Comparison of ENCODE assay signal across 1 cellular context in the genomic region with DNA sequence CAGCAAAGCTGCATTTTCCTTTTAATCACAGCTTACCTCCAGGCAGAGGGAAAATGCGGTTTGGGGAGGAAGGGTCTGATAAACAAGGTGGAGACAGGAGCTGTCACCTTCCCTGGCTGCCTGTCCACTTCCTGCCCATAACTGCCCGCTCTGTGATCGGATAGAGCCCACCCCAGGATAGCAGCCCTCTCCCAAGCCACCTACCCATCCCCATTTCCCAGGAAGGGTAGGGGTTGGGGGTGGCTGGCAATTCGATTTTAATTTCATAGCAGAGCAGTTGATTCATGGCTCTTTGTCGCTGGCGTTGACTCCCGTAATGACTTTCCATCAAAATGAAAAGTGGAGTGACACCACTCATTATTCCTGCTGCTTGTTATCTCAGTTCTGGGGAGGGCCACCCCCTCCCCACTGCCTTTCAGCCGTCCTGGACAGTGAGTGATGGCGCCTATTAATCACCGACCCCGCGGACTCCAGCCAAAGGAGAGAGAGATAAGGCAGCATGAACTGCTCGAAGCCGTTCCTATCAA.
TF ChIP-seq lines count a peak whose summit lies in the region.

No MANE protein-coding gene starts in this region.

TF ChIP-seq in K562, 482 proteins besides CTCF, POLR2A, EP300 and RAD21 (continued from another document):
- TF ChIP-seq, protein P1, sequence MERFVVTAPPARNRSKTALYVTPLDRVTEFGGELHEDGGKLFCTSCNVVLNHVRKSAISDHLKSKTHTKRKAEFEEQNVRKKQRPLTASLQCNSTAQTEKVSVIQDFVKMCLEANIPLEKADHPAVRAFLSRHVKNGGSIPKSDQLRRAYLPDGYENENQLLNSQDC (CRISPR knock-in tag; IDR thresholded peaks at IDR 0.05) = no peak
- TF ChIP-seq AFF1 (IDR thresholded peaks at IDR 0.05; ENCODE audit: low read depth in 1 of 2, partially characterized antibody in 2 of 2) = no peak
- TF ChIP-seq SMAD3 (CRISPR knock-in tag; conservative IDR thresholded peaks at IDR 0.05) = no peak
- no peak for TF ChIP-seq SIN3B (IDR thresholded peaks at IDR 0.05; ENCODE audit: low read depth)
- no peak for TF ChIP-seq FOXA1 (IDR thresholded peaks at IDR 0.05; ENCODE audit: borderline replicate concordance)
- no peak; the same call in 1 of the 2 replicates for TF ChIP-seq SMARCC2 (IDR thresholded peaks at IDR 0.05; ENCODE audit: low read depth)
- no peak for TF ChIP-seq UBTF (IDR thresholded peaks at IDR 0.05; ENCODE audit: borderline replicate concordance in 1 of 2, low read depth in 2 of 2, low read length in 2 of 2)
- peak; percentile 76; the same call in 1 of the 2 replicates for TF ChIP-seq RNF2 (IDR thresholded peaks at IDR 0.05)
